In genomic region chr3:189792046-189792929, GRCh38 we compare ENCODE assay signal across 16 cellular contexts.
DNase-seq lines count a peak whose midpoint lies in the region; ATAC-seq and TF ChIP-seq lines count a peak whose summit lies in the region.
"Had no signal": no experiment of that assay in that cellular context is flagged by ENCODE, and none has a peak within 500 bp of the region (broad histone marks: within the 10 kb centered on the region; RNA-seq: fewer than 3 reads in every experiment).

No MANE protein-coding gene starts in this region.

- H3K4me2 ChIP-seq in trophoblast cell (ENCODE audit: low read length) = no peak overlapping the region
- H3K4me2 ChIP-seq: SK-N-SH had no signal

- intact Hi-C loops in Caco-2 (cut with micrococcal nuclease; ENCODE audit: unreplicated experiment) = no loop called here

- H3K23ac ChIP-seq in trophoblast cell (ENCODE audit: low read length) = no peak overlapping the region

- no peak overlapping the region for H2AFZ ChIP-seq in trophoblast cell (ENCODE audit: insufficient read depth, low read length, poor library complexity)

- no peaks in the 10 kb centered on the region for H3K36me3 ChIP-seq in Caco-2 (ENCODE audit: control insufficient read depth, insufficient read depth, low read length)
- no peaks in the 10 kb centered on the region for H3K36me3 ChIP-seq in trophoblast cell (ENCODE audit: control insufficient read depth in 1 of 2, insufficient read depth in 2 of 2, low read length in 2 of 2)

- no peak overlapping the region for H3K27ac Mint-ChIP-seq in Caco-2 (ENCODE audit: unreplicated experiment)
- H3K27ac Mint-ChIP-seq: CD4-positive, alpha-beta memory T cell; HFFc6 had no signal

- H3K9me3 ChIP-seq in Caco-2 (no peaks in the 10 kb centered on the region), trophoblast cell (ENCODE audit: insufficient read depth, low read depth, low read length) (no peaks in the 10 kb centered on the region)
- H3K9me3 ChIP-seq: SK-N-SH had no signal

- peak overlapping the region; percentile 70; the same call in 1 of the 2 replicates for H3K27ac ChIP-seq in RWPE1
- H3K27ac ChIP-seq in trophoblast cell (ENCODE audit: low read depth, low read length) = no peak overlapping the region

- H3K18ac ChIP-seq in trophoblast cell (ENCODE audit: low read length) = no peak overlapping the region

- no peak overlapping the region for H4K8ac ChIP-seq in trophoblast cell (ENCODE audit: low read depth, low read length)

- TF ChIP-seq CTCF in Caco-2 (IDR thresholded peaks at IDR 0.05; ENCODE audit: insufficient read depth in 1 of 2, low read depth in 1 of 2, low read length in 1 of 2, severe bottlenecking in 1 of 2, unreplicated experiment in 1 of 2) (no peak), RWPE1 (conservative IDR thresholded peaks at IDR 0.05; ENCODE audit: low read depth) (no peak), epithelial cell of esophagus (IDR thresholded peaks at IDR 0.05; ENCODE audit: insufficient read depth, low read depth, low read length, missing control alignments) (no peak)

- peak overlapping the region; percentile 54 for H3K4me3 Mint-ChIP-seq in Caco-2 (ENCODE audit: unreplicated experiment)
- H3K4me3 Mint-ChIP-seq: CD4-positive, alpha-beta memory T cell; HFFc6 had no signal

- CTCF ChIA-PET in Caco-2 (lab: Charles Lee) = no interaction called here
- CTCF ChIA-PET in RWPE1 (lab: Yijun Ruan, JAX) = interaction anchor here (1.5 kb wide), 1 partner anchor 524 kb away, joined by 3 read pairs; no protein-coding TSS in a partner anchor

- peaks cover 4% of the 10 kb centered on the region; the same call in 1 of the 2 replicates for H3K4me1 ChIP-seq in Caco-2
- H3K4me1 ChIP-seq in trophoblast cell (ENCODE audit: control insufficient read depth in 1 of 2, insufficient read depth in 2 of 2, low read length in 2 of 2) = peaks cover 0 to 1% of the 10 kb centered on the region in 2 experiments

- POLR2A ChIA-PET in Caco-2 (lab: Charles Lee) (no interaction called here), RWPE1 (lab: Yijun Ruan, JAX; ENCODE audit: low non-redundant PET) (interaction anchor here (0.8 kb wide), 1 partner anchor 109 kb away, joined by 3 read pairs; no protein-coding TSS in a partner anchor)

- H3K79me1 ChIP-seq in trophoblast cell (ENCODE audit: low read length) = peaks cover 3% of the 10 kb centered on the region

- H3K27me3 ChIP-seq in Caco-2 (replicated peaks; ENCODE audit: control insufficient read depth, insufficient read depth, low read length) = no peaks in the 10 kb centered on the region
- no peaks in the 10 kb centered on the region for H3K27me3 ChIP-seq in trophoblast cell (ENCODE audit: insufficient read depth, low read length)

- H3K4me1 Mint-ChIP-seq in Caco-2 (ENCODE audit: low read depth, unreplicated experiment) = peaks cover 7% of the 10 kb centered on the region

- no peak overlapping the region for H4K91ac ChIP-seq in trophoblast cell (ENCODE audit: low read depth, low read length)

- peak overlapping the region; percentile 10 for H2BK12ac ChIP-seq in trophoblast cell (ENCODE audit: low read length)

- H3K4me3 ChIP-seq in Caco-2 (ENCODE audit: low read depth, low read length) = no peak overlapping the region
- H3K4me3 ChIP-seq in epithelial cell of esophagus (ENCODE audit: low read length) = peak overlapping the region; percentile 95
- H3K4me3 ChIP-seq in trophoblast cell (ENCODE audit: low read depth, low read length) = no peak overlapping the region

- no peaks in the 10 kb centered on the region for H3K27me3 Mint-ChIP-seq in Caco-2 (ENCODE audit: insufficient read depth, unreplicated experiment)

- H2BK120ac ChIP-seq in trophoblast cell (ENCODE audit: insufficient read depth, low read length, poor library complexity) = no peak overlapping the region

- ATAC-seq in GM19463 (IDR thresholded peaks at IDR 0.05; ENCODE audit: unreplicated experiment) = no peak
- ATAC-seq in HG02884 (IDR thresholded peaks at IDR 0.05; ENCODE audit: unreplicated experiment) = no peak
- ATAC-seq in HG03442 (IDR thresholded peaks at IDR 0.05; ENCODE audit: unreplicated experiment) = no peak

- H3K14ac ChIP-seq in trophoblast cell (ENCODE audit: low read length) = peak overlapping the region; percentile 18

- no peaks in the 10 kb centered on the region for H3K9me3 Mint-ChIP-seq in Caco-2 (ENCODE audit: unreplicated experiment)
- H3K9me3 Mint-ChIP-seq: CD4-positive, alpha-beta memory T cell; HFFc6 had no signal

- no peak overlapping the region for H2BK5ac ChIP-seq in trophoblast cell (ENCODE audit: low read depth, low read length, poor library complexity)

- WGBS in trophoblast cell (ENCODE audit: extremely low coverage, insufficient coverage, insufficient read length) = no CpG with 5 or more reads among the region's 7 CpGs

- H3K4ac ChIP-seq in trophoblast cell (ENCODE audit: low read depth, low read length) = no peak overlapping the region

- H3K9ac ChIP-seq in trophoblast cell (ENCODE audit: low read length) = no peak overlapping the region
- H3K9ac ChIP-seq: SK-N-SH had no signal

- no peak overlapping the region for H4K12ac ChIP-seq in trophoblast cell (ENCODE audit: low read depth, low read length)

- no peak overlapping the region for H2AK5ac ChIP-seq in trophoblast cell (ENCODE audit: low read length)

- H3K79me2 ChIP-seq in trophoblast cell (ENCODE audit: control insufficient read depth, insufficient read depth, low read length, poor library complexity) = no peaks in the 10 kb centered on the region

- BruUV-seq in Caco-2 (replicated peaks; lab: Mats Ljungman, UMichigan) = no TSS peak

- DNase-seq in Caco-2 (no peak), RWPE1 (ENCODE audit: low spot score) (peak; percentile 8), epithelial cell of esophagus (ENCODE audit: low read depth) (peak; percentile 61), trophoblast cell (no peak), NCI-H510A (lab: John Stamatoyannopoulos, UW) (no peak)
- DNase-seq: 8988T; CD4-positive, alpha-beta memory T cell; HFFc6; NCI-H187; NCI-H446 treated with DMSO at 0.1 percent for 48 hours; NCI-H82; SHP77; SK-N-SH had no signal

- H3K36me3 Mint-ChIP-seq in Caco-2 (ENCODE audit: insufficient read depth, unreplicated experiment) = no peaks in the 10 kb centered on the region
- H3K36me3 Mint-ChIP-seq: CD4-positive, alpha-beta memory T cell had no signal

Comparison
In these comparisons a context has a peak if more than half of its experiments do, and no peak if none do; other contexts are left out.
1. DNase-seq: peak in RWPE1 (single experiment) and epithelial cell of esophagus (single experiment); none in Caco-2 (0 of 2), trophoblast cell (0 of 2) and NCI-H510A (single experiment).